Comparison of ENCODE assay signal across 21 cellular contexts in genomic region chrX:25084446-25084845, GRCh38.
"Had no signal": no experiment of that assay in that cellular context is flagged by ENCODE, and none has a peak within 500 bp of the region (broad histone marks: within the 10 kb centered on the region; RNA-seq: fewer than 3 reads in every experiment).

No MANE protein-coding gene starts in this region.

- H3K9me3 Mint-ChIP-seq: activated CD4-positive, alpha-beta memory T cell treated with anti-CD3 and anti-CD28 coated beads for 36 hours; activated naive CD8-positive, alpha-beta T cell treated with anti-CD3 and anti-CD28 coated beads, Interleukin-2, amount 10 ng/mL, durations not matched to agents 7 days and 5 days; stimulated activated naive CD8-positive, alpha-beta T cell treated with anti-CD3 and anti-CD28 coated beads, Interleukin-15, Interleukin-2, amounts not matched to agents 100 ng/mL and 50 ng/mL, for 24 hours had no signal

- DNase-seq: activated CD4-positive, alpha-beta memory T cell treated with anti-CD3 and anti-CD28 coated beads for 36 hours; activated CD4-positive, alpha-beta T cell treated with anti-CD3 and anti-CD28 coated beads for 48 hours; activated naive CD4-positive, alpha-beta T cell treated with anti-CD3 and anti-CD28 coated beads for 36 hours; activated naive CD8-positive, alpha-beta T cell treated with anti-CD3 and anti-CD28 coated beads, Interleukin-2, amount 10 ng/mL, durations not matched to agents 7 days and 5 days; activated T-cell treated with anti-CD3 and anti-CD28 coated beads, Interleukin-2, amount 50 U/mL, for 48 hours; amniotic stem cell; effector CD4-positive, alpha-beta T cell; heart left ventricle; left ventricle myocardium superior; naive thymus-derived CD8-positive, alpha-beta T cell; posterior cingulate gyrus; right lobe of liver; stimulated activated CD4-positive, alpha-beta T cell treated with anti-CD3 and anti-CD28 coated beads, Interleukin-1b, Interleukin-23, amount 100 ng/mL, for 48 hours; substantia nigra; thyroid gland; upper lobe of right lung had no signal

- H3K36me3 ChIP-seq: heart left ventricle, neural progenitor cell, right lobe of liver, thyroid gland, upper lobe of right lung had no signal

- H3K9me3 ChIP-seq: right lobe of liver, thyroid gland, upper lobe of right lung had no signal

- H3K27ac Mint-ChIP-seq: activated CD4-positive, alpha-beta memory T cell treated with anti-CD3 and anti-CD28 coated beads for 36 hours; activated naive CD4-positive, alpha-beta T cell treated with anti-CD3 and anti-CD28 coated beads for 36 hours; activated naive CD8-positive, alpha-beta T cell treated with anti-CD3 and anti-CD28 coated beads, Interleukin-2, amount 10 ng/mL, durations not matched to agents 7 days and 5 days; dendritic cell treated with granulocyte-macrophage colony-stimulating factor and Interleukin-4, amounts not matched to agents 40 ng/mL and 50 ng/mL, for 4 days; mesothelial cell of epicardium; naive thymus-derived CD8-positive, alpha-beta T cell; neural progenitor cell; stimulated activated naive CD8-positive, alpha-beta T cell treated with anti-CD3 and anti-CD28 coated beads, Interleukin-15, Interleukin-2, amounts not matched to agents 100 ng/mL and 50 ng/mL, for 24 hours had no signal

- H3K27me3 ChIP-seq: neural progenitor cell, right lobe of liver, thyroid gland, upper lobe of right lung had no signal

- ATAC-seq: heart left ventricle; left ventricle myocardium superior; naive thymus-derived CD8-positive, alpha-beta T cell; right lobe of liver; upper lobe of right lung had no signal

- H3K27ac ChIP-seq: heart left ventricle, neural progenitor cell, right lobe of liver, skin epidermis, thyroid gland, upper lobe of right lung had no signal

- H3K4me1 Mint-ChIP-seq: activated naive CD8-positive, alpha-beta T cell treated with anti-CD3 and anti-CD28 coated beads, Interleukin-2, amount 10 ng/mL, durations not matched to agents 7 days and 5 days; naive thymus-derived CD8-positive, alpha-beta T cell; neural progenitor cell had no signal

- H3K4me3 ChIP-seq: heart left ventricle, neural progenitor cell, right lobe of liver, skin epidermis, thyroid gland, upper lobe of right lung had no signal

- H3K36me3 Mint-ChIP-seq: activated CD4-positive, alpha-beta memory T cell treated with anti-CD3 and anti-CD28 coated beads for 36 hours; activated naive CD8-positive, alpha-beta T cell treated with anti-CD3 and anti-CD28 coated beads, Interleukin-2, amount 10 ng/mL, durations not matched to agents 7 days and 5 days; mesothelial cell of epicardium; naive thymus-derived CD8-positive, alpha-beta T cell; neural progenitor cell had no signal

- H3K4me3 Mint-ChIP-seq: activated CD4-positive, alpha-beta memory T cell treated with anti-CD3 and anti-CD28 coated beads for 36 hours; activated naive CD4-positive, alpha-beta T cell treated with anti-CD3 and anti-CD28 coated beads for 36 hours; activated naive CD8-positive, alpha-beta T cell treated with anti-CD3 and anti-CD28 coated beads, Interleukin-2, amount 10 ng/mL, durations not matched to agents 7 days and 5 days; dendritic cell treated with granulocyte-macrophage colony-stimulating factor and Interleukin-4, amounts not matched to agents 40 ng/mL and 50 ng/mL, for 4 days; mesothelial cell of epicardium; naive thymus-derived CD8-positive, alpha-beta T cell; neural progenitor cell; stimulated activated naive CD8-positive, alpha-beta T cell treated with anti-CD3 and anti-CD28 coated beads, Interleukin-15, Interleukin-2, amounts not matched to agents 100 ng/mL and 50 ng/mL, for 24 hours had no signal

- H3K27me3 Mint-ChIP-seq: activated CD4-positive, alpha-beta memory T cell treated with anti-CD3 and anti-CD28 coated beads for 36 hours; dendritic cell treated with granulocyte-macrophage colony-stimulating factor and Interleukin-4, amounts not matched to agents 40 ng/mL and 50 ng/mL, for 4 days; stimulated activated naive CD8-positive, alpha-beta T cell treated with anti-CD3 and anti-CD28 coated beads, Interleukin-15, Interleukin-2, amounts not matched to agents 100 ng/mL and 50 ng/mL, for 24 hours had no signal

- H3K4me1 ChIP-seq: heart left ventricle, neural progenitor cell, right lobe of liver, thyroid gland, upper lobe of right lung had no signal
